ENCODE assay signal across 8 cellular contexts in the genomic region with DNA sequence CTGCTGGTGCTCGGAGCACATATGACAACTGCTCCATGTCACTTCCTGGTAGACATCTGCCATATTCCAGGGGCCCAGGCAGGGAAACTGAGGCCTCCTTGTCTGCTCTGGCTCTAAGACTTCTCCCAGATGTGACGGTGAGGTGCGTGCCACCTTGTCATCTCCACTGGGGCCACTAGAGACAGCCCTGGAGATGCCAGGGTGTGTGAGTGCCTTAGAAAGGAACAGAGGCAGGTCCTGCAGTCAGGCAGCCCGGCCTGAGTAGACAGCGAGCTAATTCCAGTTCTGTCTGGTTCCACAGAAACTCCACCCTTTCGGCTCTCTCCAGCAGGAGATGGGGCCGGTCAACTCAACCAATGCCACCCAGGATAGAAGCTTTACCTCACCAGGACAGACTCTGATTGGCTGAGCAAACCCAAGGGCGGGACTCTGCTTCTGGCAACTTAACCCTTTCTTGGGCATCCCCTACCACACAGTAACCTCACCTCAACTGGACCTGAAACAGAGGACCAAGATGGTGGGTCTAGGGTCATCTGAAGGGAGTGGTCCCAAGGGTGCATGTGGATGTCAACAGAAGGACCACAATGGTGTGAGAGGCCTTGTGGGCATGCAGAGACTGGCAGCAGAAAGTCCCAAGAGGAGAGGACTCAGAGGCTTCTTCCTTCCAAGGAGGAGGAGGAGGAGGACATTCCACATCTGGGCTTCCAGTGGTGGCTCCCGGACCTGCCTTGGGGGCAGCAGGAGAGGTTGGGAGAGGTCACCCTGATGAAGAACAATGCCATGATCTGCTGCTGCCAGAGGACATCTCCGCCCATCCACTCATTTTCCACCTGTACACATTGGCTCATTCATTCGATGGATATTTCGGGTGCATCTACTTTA.
DNase-seq lines count a peak whose midpoint lies in the region; ATAC-seq, FAIRE-seq and TF ChIP-seq lines count a peak whose summit lies in the region.

No MANE protein-coding gene starts in this region.

- no peak overlapping the region for H3K4me3 Mint-ChIP-seq in T-helper 2 cell treated with Interferon-gamma antibody and Interleukin-4, amounts not matched to agents 5 μg/mL and 100 μg/mL, for 36 hours

- H3K4me3 ChIP-seq in HUES48 (ENCODE audit: low read depth, low read length) (no peak overlapping the region), left ventricle myocardium inferior (no peak overlapping the region), small intestine (ENCODE audit: low read depth in 1 of 2, low read length in 2 of 2) (no peak overlapping the region), lower leg skin (ENCODE audit: low read depth, poor library complexity, severe bottlenecking) (no peak overlapping the region)

- no peaks in the 10 kb centered on the region for H3K4me1 Mint-ChIP-seq in T-helper 2 cell treated with Interferon-gamma antibody and Interleukin-4, amounts not matched to agents 5 μg/mL and 100 μg/mL, for 36 hours (ENCODE audit: low read depth)

- peak overlapping the region; percentile 65 for H3K27ac ChIP-seq in HUES48 (ENCODE audit: low read depth, low read length)
- peak overlapping the region; percentile 36 for H3K27ac ChIP-seq in left ventricle myocardium inferior (replicated peaks)
- H3K27ac ChIP-seq in small intestine (ENCODE audit: low read depth in 1 of 2, low read length in 1 of 2), result peak overlapping the region in 1 of 2 donors; percentile 3

- 60 to 75% (median 68%) methylated on average over 12 of the region's 12 CpGs for WGBS in small intestine, 3 donors
- WGBS in lower leg skin, 2 donors, result 67 to 69% methylated on average over 12 of the region's 12 CpGs

- FAIRE-seq in TTC549 (lab: Jason Lieb, UNC) (peak; percentile 95), small intestine (lab: Jason Lieb, UNC) (no peak)

- ATAC-seq in HG03039 (IDR thresholded peaks at IDR 0.05; ENCODE audit: unreplicated experiment), result no peak

- 0 out of 2 replicates have a peak, but pooled peaks cover 4% of the 10 kb centered on the region for H3K36me3 ChIP-seq in HUES48 (ENCODE audit: control insufficient read depth, insufficient read depth, low read length)
- peaks cover 36% of the 10 kb centered on the region for H3K36me3 ChIP-seq in left ventricle myocardium inferior
- peaks cover 4 to 12% of the 10 kb centered on the region in 2 donors for H3K36me3 ChIP-seq in small intestine (ENCODE audit: control insufficient read depth in 2 of 2, insufficient read depth in 2 of 2, low read length in 2 of 2)

- intact Hi-C loops in left ventricle myocardium inferior (cut with micrococcal nuclease) (no loop called here), lower leg skin (cut with DNase I; ENCODE audit: low total_unique reads) (no loop called here)

- TF ChIP-seq POLR2A in lower leg skin (IDR thresholded peaks at IDR 0.05), result no peak

- no peaks in the 10 kb centered on the region for H3K27me3 Mint-ChIP-seq in T-helper 2 cell treated with Interferon-gamma antibody and Interleukin-4, amounts not matched to agents 5 μg/mL and 100 μg/mL, for 36 hours (ENCODE audit: low read depth)

- H3K9ac ChIP-seq in HUES48 (ENCODE audit: low read depth, low read length), result no peak overlapping the region

- H3K9me3 Mint-ChIP-seq in T-helper 2 cell treated with Interferon-gamma antibody and Interleukin-4, amounts not matched to agents 5 μg/mL and 100 μg/mL, for 36 hours, result no peaks in the 10 kb centered on the region

- no peaks in the 10 kb centered on the region; the same call in 1 of the 2 replicates for H3K4me1 ChIP-seq in HUES48 (ENCODE audit: control insufficient read depth, insufficient read depth, low read length)
- H3K4me1 ChIP-seq in left ventricle myocardium inferior, result peaks cover 95% of the 10 kb centered on the region
- no peaks in the 10 kb centered on the region for H3K4me1 ChIP-seq in small intestine (ENCODE audit: control insufficient read depth in 2 of 2, insufficient read depth in 1 of 2, low read depth in 1 of 2, low read length in 1 of 2)

- H3K9me3 ChIP-seq in HUES48 (ENCODE audit: control insufficient read depth, insufficient read depth, low read length), result no peaks in the 10 kb centered on the region
- no peaks in the 10 kb centered on the region for H3K9me3 ChIP-seq in left ventricle myocardium inferior (replicated peaks)
- H3K9me3 ChIP-seq in small intestine (ENCODE audit: control insufficient read depth, low read depth), result no peaks in the 10 kb centered on the region

- DNase-seq in left ventricle myocardium inferior (no peak), small intestine (peak; percentile 65), lower leg skin (ENCODE audit: low spot score in 2 of 2) (no peak)
- DNase-seq in T-helper 2 cell treated with Interferon-gamma antibody and Interleukin-4, amounts not matched to agents 5 μg/mL and 100 μg/mL, for 36 hours (ENCODE audit: low spot score), result no peak
- no peak for DNase-seq in activated CD8-positive, alpha-beta memory T cell treated with anti-CD3 and anti-CD28 coated beads, Interleukin-2, amount 50 U/mL, for 4 hours

- TF ChIP-seq CTCF in left ventricle myocardium inferior (IDR thresholded peaks at IDR 0.05; ENCODE audit: borderline replicate concordance) (no peak), lower leg skin (IDR thresholded peaks at IDR 0.05) (no peak)

- H3K27me3 ChIP-seq in HUES48 (ENCODE audit: control insufficient read depth, insufficient read depth, low read length), result no peaks in the 10 kb centered on the region
- no peaks in the 10 kb centered on the region for H3K27me3 ChIP-seq in left ventricle myocardium inferior (ENCODE audit: low read depth)
- no peaks in the 10 kb centered on the region for H3K27me3 ChIP-seq in small intestine (ENCODE audit: control insufficient read depth in 2 of 2, insufficient read depth in 2 of 2, low read length in 2 of 2)

- peaks cover 30% of the 10 kb centered on the region for H3K36me3 Mint-ChIP-seq in T-helper 2 cell treated with Interferon-gamma antibody and Interleukin-4, amounts not matched to agents 5 μg/mL and 100 μg/mL, for 36 hours (ENCODE audit: low read depth)

- H3K27ac Mint-ChIP-seq in T-helper 2 cell treated with Interferon-gamma antibody and Interleukin-4, amounts not matched to agents 5 μg/mL and 100 μg/mL, for 36 hours, result no peak overlapping the region
